10 cellular contexts compared by ENCODE assay signal in the genomic region with DNA sequence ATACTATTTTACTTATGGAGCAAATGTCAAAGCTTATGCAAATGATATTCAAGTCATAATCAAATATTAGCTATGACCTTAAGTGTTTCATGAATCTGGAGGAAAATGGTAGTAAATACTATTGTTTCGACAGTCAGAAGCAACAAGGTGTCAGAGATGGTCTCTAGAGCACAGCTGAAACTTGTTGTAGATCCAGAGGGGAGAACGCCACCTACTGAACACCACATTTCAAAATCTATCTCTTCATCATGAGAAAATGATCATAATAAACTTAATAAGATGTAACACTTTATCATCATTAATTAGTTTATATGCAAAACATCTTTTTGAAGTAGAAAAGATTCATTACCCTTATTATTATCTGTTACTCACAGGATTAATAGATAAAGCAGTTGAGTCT.
A peak's percentile ranks its signal among the peaks of the same experiment; 100 is the strongest.
DNase-seq lines count a peak whose midpoint lies in the region; ATAC-seq, FAIRE-seq and TF ChIP-seq lines count a peak whose summit lies in the region.
"Had no signal": no experiment of that assay in that cellular context is flagged by ENCODE, and none has a peak within 500 bp of the region (broad histone marks: within the 10 kb centered on the region; RNA-seq: fewer than 3 reads in every experiment).

No MANE protein-coding gene starts in this region.

- CTCF ChIA-PET in A549 (lab: Yijun Ruan, JAX) = no interaction called here

- H3K9me3 ChIP-seq in A549 (peaks cover 4% of the 10 kb centered on the region; the same call in 2 of the 3 replicates), body of pancreas (peaks cover 0 to 5% (median 0%) of the 10 kb centered on the region in 3 donors)

- H3K4me2 ChIP-seq in A549 = no peak overlapping the region

- intact Hi-C loops in body of pancreas (cut with DNase I) = no loop called here

- peak; percentile 61 for FAIRE-seq in A549 (lab: Jason Lieb, UNC)
- FAIRE-seq: D721Med had no signal

- TF ChIP-seq POLR2A in A549 (IDR thresholded peaks at IDR 0.05; ENCODE audit: low read length) (no peak), body of pancreas (IDR thresholded peaks at IDR 0.05) (no peak)

- no peak overlapping the region for H3K27ac ChIP-seq in A549
- H3K27ac ChIP-seq in body of pancreas = no peak overlapping the region

- H3K36me3 ChIP-seq in body of pancreas (replicated peaks in 1 of 2; ENCODE audit: insufficient read depth in 1 of 2, low read depth in 2 of 2) = no peaks in the 10 kb centered on the region

- H3K4me3 ChIP-seq in A549 (no peak overlapping the region), cardiac fibroblast (replicated peaks in 1 of 2; ENCODE audit: low read depth in 2 of 2, low read length in 2 of 2) (no peak overlapping the region), body of pancreas (no peak overlapping the region)

- peak in 1 of 2 experiments; percentile 6 for DNase-seq in A549 (ENCODE audit: low read depth in 1 of 2, low spot score in 1 of 2)
- peak; percentile 7 for DNase-seq in CD1c-positive myeloid dendritic cell (ENCODE audit: extremely low spot score)
- peak; percentile 26 to 36 for DNase-seq in Kasumi-1 (lab: John Stamatoyannopoulos, UW)
- DNase-seq in cardiac fibroblast (ENCODE audit: low read depth in 2 of 2) = peak; percentile 31 to 43
- no peak for DNase-seq in activated effector memory CD4-positive, alpha-beta T cell treated with Interleukin-2 at 50 U/mL for 16 hours
- DNase-seq in SHP77 (lab: John Stamatoyannopoulos, UW) = no peak
- DNase-seq in body of pancreas = no peak
- DNase-seq: NCI-H774 had no signal

- H3K27me3 ChIP-seq in body of pancreas = no peaks in the 10 kb centered on the region

- no peak for TF ChIP-seq EP300 in A549 (IDR thresholded peaks at IDR 0.05)

- TF ChIP-seq RAD21 in A549 (conservative IDR thresholded peaks at IDR 0.05 in 1 of 2, IDR thresholded peaks at IDR 0.05 in 1 of 2) = no peak; a peak in 1 of 5 replicates

- H3K4me1 ChIP-seq in A549 = no peaks in the 10 kb centered on the region
- H3K4me1 ChIP-seq in body of pancreas = no peaks in the 10 kb centered on the region

- no peak for ATAC-seq in A549
- no peak for ATAC-seq in body of pancreas
- ATAC-seq: esophagus mucosa had no signal

- POLR2A ChIA-PET in A549 (lab: Yijun Ruan, JAX) = no interaction called here

- no peak for TF ChIP-seq CTCF in A549 (IDR thresholded peaks at IDR 0.05)
- TF ChIP-seq CTCF in cardiac fibroblast (IDR thresholded peaks at IDR 0.05; ENCODE audit: low read depth, low read length) = peak; percentile 12
- TF ChIP-seq CTCF in body of pancreas (IDR thresholded peaks at IDR 0.05) = no peak

- 79% methylated on average over 2 of the region's 2 CpGs for WGBS in A549 (ENCODE audit: missing lambda C conversion rate)
- 40 to 63% methylated on average over 2 of the region's 2 CpGs for WGBS in body of pancreas, 2 donors

TF ChIP-seq in A549, 52 proteins besides CTCF, POLR2A, EP300 and RAD21:
- TF ChIP-seq FOXS1 (CRISPR knock-in tag; IDR thresholded peaks at IDR 0.05) (no peak), HDAC2 (IDR thresholded peaks at IDR 0.05) (no peak), MYC (IDR thresholded peaks at IDR 0.05; ENCODE audit: borderline replicate concordance, low read length) (no peak), CHD4 (IDR thresholded peaks at IDR 0.05; ENCODE audit: borderline replicate concordance) (no peak), MAZ (IDR thresholded peaks at IDR 0.05; ENCODE audit: borderline replicate concordance, low read depth, low read length) (no peak), ZC3H11A (IDR thresholded peaks at IDR 0.05) (no peak), RCOR1 (IDR thresholded peaks at IDR 0.05; ENCODE audit: low read depth, low read length) (no peak), RFX5 (IDR thresholded peaks at IDR 0.05) (no peak), FOSL2 (IDR thresholded peaks at IDR 0.05) (no peak), FOSL2 (CRISPR knock-in tag; IDR thresholded peaks at IDR 0.05) (no peak)
- TF ChIP-seq, protein P1, sequence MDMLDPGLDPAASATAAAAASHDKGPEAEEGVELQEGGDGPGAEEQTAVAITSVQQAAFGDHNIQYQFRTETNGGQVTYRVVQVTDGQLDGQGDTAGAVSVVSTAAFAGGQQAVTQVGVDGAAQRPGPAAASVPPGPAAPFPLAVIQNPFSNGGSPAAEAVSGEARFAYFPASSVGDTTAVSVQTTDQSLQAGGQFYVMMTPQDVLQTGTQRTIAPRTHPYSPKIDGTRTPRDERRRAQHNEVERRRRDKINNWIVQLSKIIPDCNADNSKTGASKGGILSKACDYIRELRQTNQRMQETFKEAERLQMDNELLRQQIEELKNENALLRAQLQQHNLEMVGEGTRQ (IDR thresholded peaks at IDR 0.05) = no peak

Comparison
In these comparisons a context has a peak if more than half of its experiments do, and no peak if none do; other contexts are left out.
1. DNase-seq: peak in CD1c-positive myeloid dendritic cell (single experiment), Kasumi-1 (2 of 2) and cardiac fibroblast (2 of 2); none in activated effector memory CD4-positive, alpha-beta T cell treated with Interleukin-2 at 50 U/mL for 16 hours (single experiment), SHP77 (0 of 2) and body of pancreas (0 of 4).